In genomic region chr2:12412898-12413305, GRCh38 we compare ENCODE assay signal across 1 cellular context.
TF ChIP-seq lines count a peak whose summit lies in the region.

No MANE protein-coding gene starts in this region.

TF ChIP-seq in SK-N-SH, 30 proteins besides CTCF, POLR2A, EP300 and RAD21 (continued from another document):
- no peak for TF ChIP-seq ZBTB33 (IDR thresholded peaks at IDR 0.05; ENCODE audit: borderline replicate concordance, low read depth)
- peak; percentile 65 for TF ChIP-seq TCF12 (IDR thresholded peaks at IDR 0.05)
TF ChIP-seq in SK-N-SH: peak in this region for 7.
